ENCODE assay signal across 1 cellular context in the genomic region with DNA sequence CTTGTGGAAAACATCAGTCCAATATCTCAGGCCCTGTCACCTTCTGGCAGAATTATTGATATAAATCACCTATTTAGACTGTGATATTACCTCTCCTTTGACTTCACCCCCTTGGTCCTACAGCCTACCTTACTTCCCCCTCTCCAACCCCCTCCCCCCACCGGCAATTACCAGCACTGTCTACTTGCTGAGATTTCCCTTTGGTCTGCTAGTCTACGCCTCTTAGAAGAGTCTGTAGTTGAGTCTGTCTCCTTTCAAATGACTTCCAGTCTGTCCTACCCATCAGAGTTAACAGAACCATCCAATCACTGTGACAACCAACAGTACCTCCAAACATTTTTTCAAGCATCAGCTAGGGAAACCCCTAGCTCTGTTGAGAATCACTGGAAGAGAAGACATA.
TF ChIP-seq lines count a peak whose summit lies in the region.

No MANE protein-coding gene starts in this region.

TF ChIP-seq in GM12878, 131 proteins besides CTCF, POLR2A, EP300 and RAD21:
- TF ChIP-seq KDM1A (IDR thresholded peaks at IDR 0.05; ENCODE audit: borderline replicate concordance) = no peak
- TF ChIP-seq, protein P1, sequence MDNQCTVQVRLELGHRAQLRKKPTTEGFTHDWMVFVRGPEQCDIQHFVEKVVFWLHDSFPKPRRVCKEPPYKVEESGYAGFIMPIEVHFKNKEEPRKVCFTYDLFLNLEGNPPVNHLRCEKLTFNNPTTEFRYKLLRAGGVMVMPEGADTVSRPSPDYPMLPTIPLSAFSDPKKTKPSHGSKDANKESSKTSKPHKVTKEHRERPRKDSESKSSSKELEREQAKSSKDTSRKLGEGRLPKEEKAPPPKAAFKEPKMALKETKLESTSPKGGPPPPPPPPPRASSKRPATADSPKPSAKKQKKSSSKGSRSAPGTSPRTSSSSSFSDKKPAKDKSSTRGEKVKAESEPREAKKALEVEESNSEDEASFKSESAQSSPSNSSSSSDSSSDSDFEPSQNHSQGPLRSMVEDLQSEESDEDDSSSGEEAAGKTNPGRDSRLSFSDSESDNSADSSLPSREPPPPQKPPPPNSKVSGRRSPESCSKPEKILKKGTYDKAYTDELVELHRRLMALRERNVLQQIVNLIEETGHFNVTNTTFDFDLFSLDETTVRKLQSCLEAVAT (IDR thresholded peaks at IDR 0.05) = no peak
- no peak for TF ChIP-seq EGR1 (IDR thresholded peaks at IDR 0.05; ENCODE audit: borderline replicate concordance in 1 of 2, low read depth in 2 of 2, low read length in 2 of 2)
- TF ChIP-seq, protein P2, sequence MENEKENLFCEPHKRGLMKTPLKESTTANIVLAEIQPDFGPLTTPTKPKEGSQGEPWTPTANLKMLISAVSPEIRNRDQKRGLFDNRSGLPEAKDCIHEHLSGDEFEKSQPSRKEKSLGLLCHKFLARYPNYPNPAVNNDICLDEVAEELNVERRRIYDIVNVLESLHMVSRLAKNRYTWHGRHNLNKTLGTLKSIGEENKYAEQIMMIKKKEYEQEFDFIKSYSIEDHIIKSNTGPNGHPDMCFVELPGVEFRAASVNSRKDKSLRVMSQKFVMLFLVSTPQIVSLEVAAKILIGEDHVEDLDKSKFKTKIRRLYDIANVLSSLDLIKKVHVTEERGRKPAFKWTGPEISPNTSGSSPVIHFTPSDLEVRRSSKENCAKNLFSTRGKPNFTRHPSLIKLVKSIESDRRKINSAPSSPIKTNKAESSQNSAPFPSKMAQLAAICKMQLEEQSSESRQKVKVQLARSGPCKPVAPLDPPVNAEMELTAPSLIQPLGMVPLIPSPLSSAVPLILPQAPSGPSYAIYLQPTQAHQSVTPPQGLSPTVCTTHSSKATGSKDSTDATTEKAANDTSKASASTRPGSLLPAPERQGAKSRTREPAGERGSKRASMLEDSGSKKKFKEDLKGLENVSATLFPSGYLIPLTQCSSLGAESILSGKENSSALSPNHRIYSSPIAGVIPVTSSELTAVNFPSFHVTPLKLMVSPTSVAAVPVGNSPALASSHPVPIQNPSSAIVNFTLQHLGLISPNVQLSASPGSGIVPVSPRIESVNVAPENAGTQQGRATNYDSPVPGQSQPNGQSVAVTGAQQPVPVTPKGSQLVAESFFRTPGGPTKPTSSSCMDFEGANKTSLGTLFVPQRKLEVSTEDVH (IDR thresholded peaks at IDR 0.05; ENCODE audit: low read depth, partially characterized antibody) = no peak
- no peak for TF ChIP-seq SPI1 (IDR thresholded peaks at IDR 0.05; ENCODE audit: borderline replicate concordance, insufficient read depth, low read depth, low read length)
- TF ChIP-seq SREBF1 (IDR thresholded peaks at IDR 0.05; ENCODE audit: low read length) = no peak
- no peak for TF ChIP-seq SMAD1 (IDR thresholded peaks at IDR 0.05; ENCODE audit: low read depth, partially characterized antibody)
- TF ChIP-seq RUNX3 (IDR thresholded peaks at IDR 0.05; ENCODE audit: low read length) = no peak
- no peak for TF ChIP-seq BACH1 (IDR thresholded peaks at IDR 0.05; ENCODE audit: borderline replicate concordance)
- no peak for TF ChIP-seq PML (IDR thresholded peaks at IDR 0.05; ENCODE audit: low read length)
